In the genomic region with DNA sequence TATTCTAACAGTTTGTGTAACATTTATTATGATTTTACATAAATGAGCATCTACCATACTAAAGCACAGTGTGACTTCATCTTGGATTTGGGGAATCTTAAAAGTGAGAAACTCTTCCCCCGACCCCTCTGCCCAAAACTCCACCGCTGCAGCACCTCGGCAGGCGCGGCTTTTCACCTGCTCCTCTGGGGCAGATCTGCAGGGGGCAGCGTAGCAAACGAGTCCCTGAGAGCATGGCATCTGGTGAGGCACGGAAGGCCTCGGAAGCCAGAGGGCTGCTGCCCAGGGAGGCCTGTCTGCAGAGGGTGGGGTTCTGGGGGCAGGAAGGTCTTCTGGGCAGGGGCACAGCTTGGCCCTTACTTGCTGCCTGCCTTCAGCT, we compare ENCODE assay signal across 10 cellular contexts. TPM values are rescaled to one million over a fixed set of nuclear protein-coding genes. Genes with fewer than 3 reads are reported as not detected.
DNase-seq lines count a peak whose midpoint lies in the region; ATAC-seq and TF ChIP-seq lines count a peak whose summit lies in the region.
"Not testable (repeated sequence)": the region's sequence is repeated elsewhere in the genome, so short reads cannot be mapped to it uniquely, and the experiment has no call there.
"Had no signal": no experiment of that assay in that cellular context is flagged by ENCODE, and none has a peak within 500 bp of the region (broad histone marks: within the 10 kb centered on the region; RNA-seq: fewer than 3 reads in every experiment).

No MANE protein-coding gene starts in this region.

- WGBS in H9 (ENCODE audit: extremely low coverage, insufficient read length, low lambda C conversion rate), result no CpG with 5 or more reads among the region's 9 CpGs
- WGBS in right cardiac atrium, result 87% methylated on average over 7 of the region's 9 CpGs

- not testable (repeated sequence) for H3T11ph ChIP-seq in H9 (ENCODE audit: low read length)

- POLR2A ChIA-PET in WTC11 (lab: Charles Lee), result not testable (repeated sequence)

- H3K14ac ChIP-seq in H9 (ENCODE audit: insufficient read depth, low read length), result not testable (repeated sequence)

- H4K91ac ChIP-seq in H9 (ENCODE audit: insufficient read length, low read depth, low read length), result not testable (repeated sequence)

- H3K27me3 ChIP-seq in H9 (ENCODE audit: insufficient read depth, low read length); right cardiac atrium (ENCODE audit: control insufficient read depth, insufficient read depth): not testable (repeated sequence)

- H2BK15ac ChIP-seq in H9 (ENCODE audit: low read depth, low read length), result not testable (repeated sequence)

- intact Hi-C loops in Right ventricle myocardium superior (cut with DNase I); right cardiac atrium (cut with DNase I): not testable (repeated sequence)

- H2BK12ac ChIP-seq in H9 (ENCODE audit: insufficient read length, low read depth, low read length), result not testable (repeated sequence)

- not testable (repeated sequence) for H3K27me3 Mint-ChIP-seq in H9 (ENCODE audit: low read depth); WTC11 (ENCODE audit: low read depth); natural killer cell treated with Interleukin-12 subunit alpha and Interleukin-12 subunit beta and Interleukin-15 and Interleukin-18, amount 100 ng/mL, for 72 hours; type B pancreatic cell

- not testable (repeated sequence) for H3K23ac ChIP-seq in H9 (ENCODE audit: insufficient read length, low read depth, low read length)

- not testable (repeated sequence) for H3K4me3 ChIP-seq in right cardiac atrium (ENCODE audit: low read length)

- not testable (repeated sequence) for H3K4me2 ChIP-seq in H9 (ENCODE audit: insufficient read depth, insufficient read length, low read length)

- H4K20me1 ChIP-seq in H9 (ENCODE audit: control insufficient read depth, insufficient read depth, insufficient read length), result not testable (repeated sequence)

- H2AK5ac ChIP-seq in H9 (ENCODE audit: insufficient read length, low read length), result not testable (repeated sequence)

- H3K56ac ChIP-seq in H9 (ENCODE audit: insufficient read length, low read depth, low read length), result not testable (repeated sequence)

- not testable (repeated sequence) for H3K9ac ChIP-seq in H9 (ENCODE audit: extremely low read depth, insufficient read length, low read length)

- H4K8ac ChIP-seq in H9 (replicated peaks; ENCODE audit: insufficient read length, low read depth, low read length), result not testable (repeated sequence)

- H3K36me3 Mint-ChIP-seq in H9 (ENCODE audit: insufficient read depth in 1 of 3, low read depth in 3 of 3); WTC11; natural killer cell treated with Interleukin-12 subunit alpha and Interleukin-12 subunit beta and Interleukin-15 and Interleukin-18, amount 100 ng/mL, for 72 hours; type B pancreatic cell: not testable (repeated sequence)

- ATAC-seq in WTC11 (peak; percentile 58), Right ventricle myocardium superior (ENCODE audit: poor library complexity) (peak; percentile 17)
- not testable (repeated sequence) for ATAC-seq in right cardiac atrium; left lobe of liver; natural killer cell treated with Interleukin-12 subunit alpha and Interleukin-12 subunit beta and Interleukin-15 and Interleukin-18, amount 100 ng/mL, for 72 hours

- H2BK5ac ChIP-seq in H9 (ENCODE audit: insufficient read length, low read length), result not testable (repeated sequence)

- not testable (repeated sequence) for H3K4me1 ChIP-seq in H9 (ENCODE audit: insufficient read depth, low read length); right cardiac atrium (ENCODE audit: control insufficient read depth, insufficient read depth, low read length)

- H2BK120ac ChIP-seq in H9 (ENCODE audit: low read depth, low read length, poor library complexity, severe bottlenecking), result not testable (repeated sequence)

- not testable (repeated sequence) for H3K9me3 Mint-ChIP-seq in H9; WTC11; natural killer cell treated with Interleukin-12 subunit alpha and Interleukin-12 subunit beta and Interleukin-15 and Interleukin-18, amount 100 ng/mL, for 72 hours; type B pancreatic cell

- peak; percentile 34; the same call in 1 of the 3 replicates for TF ChIP-seq CTCF in H9 (conservative IDR thresholded peaks at IDR 0.05)
- TF ChIP-seq CTCF in WTC11 (IDR thresholded peaks at IDR 0.05); type B pancreatic cell (conservative IDR thresholded peaks at IDR 0.05): not testable (repeated sequence)

- not testable (repeated sequence) for H4K5ac ChIP-seq in H9 (ENCODE audit: insufficient read length, low read depth, low read length)

- H3K4me1 Mint-ChIP-seq in H9; WTC11; natural killer cell treated with Interleukin-12 subunit alpha and Interleukin-12 subunit beta and Interleukin-15 and Interleukin-18, amount 100 ng/mL, for 72 hours (ENCODE audit: low read depth in 2 of 2); type B pancreatic cell (ENCODE audit: unreplicated experiment): not testable (repeated sequence)

- H3K27ac Mint-ChIP-seq in H9; WTC11; natural killer cell treated with Interleukin-12 subunit alpha and Interleukin-12 subunit beta and Interleukin-15 and Interleukin-18, amount 100 ng/mL, for 72 hours; type B pancreatic cell: not testable (repeated sequence)

- not testable (repeated sequence) for H3K79me2 ChIP-seq in H9 (ENCODE audit: insufficient read depth, low read length)

- not testable (repeated sequence) for H3K9me3 ChIP-seq in H9 (ENCODE audit: control insufficient read depth, low read depth, low read length); right cardiac atrium (ENCODE audit: control insufficient read depth, low read length)

- not testable (repeated sequence) for H2AFZ ChIP-seq in H9 (ENCODE audit: low read length)

- not testable (repeated sequence) for H3K4me3 Mint-ChIP-seq in H9; WTC11; natural killer cell treated with Interleukin-12 subunit alpha and Interleukin-12 subunit beta and Interleukin-15 and Interleukin-18, amount 100 ng/mL, for 72 hours; type B pancreatic cell

- H2BK20ac ChIP-seq in H9 (ENCODE audit: low read depth, low read length, poor library complexity, severe bottlenecking), result not testable (repeated sequence)

- CTCF ChIA-PET in WTC11 (lab: Charles Lee), result not testable (repeated sequence)

- not testable (repeated sequence) for H3K18ac ChIP-seq in H9 (ENCODE audit: insufficient read length, low read depth, low read length)

- not testable (repeated sequence) for H3K4ac ChIP-seq in H9 (ENCODE audit: low read depth, low read length)

- not testable (repeated sequence) for DNase-seq in H9
- peak; percentile 54 for DNase-seq in WTC11 (ENCODE audit: low spot score)
- DNase-seq in activated T-cell treated with anti-CD3 and anti-CD28 coated beads, Interleukin-2, amount 50 U/mL, for 48 hours, result peak; percentile 14 to 15
- peak; percentile 33 for DNase-seq in Right ventricle myocardium superior
- DNase-seq in right cardiac atrium, result peak in 2 of 3 donors; percentile 36 to 59
- DNase-seq in left lobe of liver (ENCODE audit: low spot score), result peak; percentile 16
- DNase-seq in natural killer cell treated with Interleukin-12 subunit alpha and Interleukin-12 subunit beta and Interleukin-15 and Interleukin-18, amount 100 ng/mL, for 72 hours (ENCODE audit: low spot score), result peak; percentile 48
- peak; percentile 29 for DNase-seq in type B pancreatic cell (ENCODE audit: extremely low spot score, unreplicated experiment)

- H3K23me2 ChIP-seq in H9 (ENCODE audit: insufficient read length, low read depth, low read length, poor library complexity, severe bottlenecking), result not testable (repeated sequence)

- not testable (repeated sequence) for H3K79me1 ChIP-seq in H9 (ENCODE audit: insufficient read depth, low read depth, low read length, poor library complexity, severe bottlenecking)

- not testable (repeated sequence) for H3K27ac ChIP-seq in H9 (ENCODE audit: insufficient read length, low read depth, low read length); right cardiac atrium (ENCODE audit: low read length)

RNA-seq across cellular contexts. Expression of gene GOLGA6L10, which starts 14.7 kb away (rescaled TPM):
- total RNA-seq in H9 (2021), result 2.0 TPM in 2 replicates
- 5.1 to 7.7 TPM (median 5.8 TPM) in 3 replicates for total RNA-seq in WTC11 (2021)
- 0.11 TPM for total RNA-seq in Right ventricle myocardium superior
- total RNA-seq in right cardiac atrium, result 1 to 10 TPM in 1 of 4 donors, under 1 TPM in 2, not detected in 1; 0.21 to 1.4 (median 0.28) TPM
- polyA plus RNA-seq in right cardiac atrium, result 0.72 TPM
- 0.48 TPM for total RNA-seq in left lobe of liver
- total RNA-seq in natural killer cell treated with Interleukin-12 subunit alpha and Interleukin-12 subunit beta and Interleukin-15 and Interleukin-18, amount 100 ng/mL, for 72 hours, result 1 to 10 TPM; 2.4 to 3.0 TPM
- 2.7 and 6.3 TPM in 2 replicates for total RNA-seq in type B pancreatic cell (ENCODE audit: low replicate concordance)
- polyA plus RNA-seq: CD14-positive monocyte, GM23248 had no signal
